ENCODE assay signal across 8 cellular contexts in the genomic region with DNA sequence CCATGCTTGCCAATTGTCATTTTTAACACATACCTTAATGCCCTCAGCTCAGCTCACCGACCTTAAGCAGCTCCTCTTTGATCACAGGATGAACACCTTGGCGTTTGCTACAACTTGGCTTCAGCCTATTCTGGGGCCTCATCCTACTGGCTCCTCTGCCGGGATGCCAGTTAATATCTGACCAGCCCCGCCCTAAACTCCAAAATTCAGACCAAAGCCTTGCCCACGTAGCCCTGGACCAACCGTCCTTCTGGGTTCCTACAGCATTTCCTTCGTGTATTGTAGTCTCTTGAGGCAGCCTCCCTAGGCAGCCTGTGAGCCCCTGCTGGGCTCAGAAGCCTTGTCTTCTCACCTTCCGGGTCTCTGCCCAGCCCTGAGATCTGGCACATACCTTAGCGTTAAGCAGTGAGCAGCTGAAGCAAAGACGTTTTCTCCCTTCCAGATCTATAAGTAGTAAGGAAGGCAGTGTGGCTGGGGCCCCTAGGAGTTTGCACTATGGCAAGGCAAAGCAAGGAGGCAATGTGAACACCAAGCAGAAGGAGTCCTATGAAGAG.
DNase-seq lines count a peak whose midpoint lies in the region; ATAC-seq and TF ChIP-seq lines count a peak whose summit lies in the region.

No MANE protein-coding gene starts in this region.

- H3K27me3 Mint-ChIP-seq in nephron progenitor cell (ENCODE audit: low read depth, poor library complexity), result peaks cover 30% of the 10 kb centered on the region

- POLR2A ChIA-PET in AG04449 (lab: Yijun Ruan, JAX), result no interaction called here

- peak overlapping the region; percentile 31 for H3K27ac Mint-ChIP-seq in nephron progenitor cell

- peaks cover 5% of the 10 kb centered on the region for H3K27me3 ChIP-seq in NT2/D1 (ENCODE audit: insufficient read depth, insufficient read length)

- ATAC-seq in HG02840 (IDR thresholded peaks at IDR 0.05; ENCODE audit: low FRiP score, unreplicated experiment), result no peak

- no peaks in the 10 kb centered on the region for H3K9me3 ChIP-seq in NT2/D1 (ENCODE audit: insufficient read depth, low read length)

- H3K4me1 ChIP-seq in NT2/D1 (ENCODE audit: insufficient read depth, insufficient read length), result peaks cover 8% of the 10 kb centered on the region

- TF ChIP-seq CTCF in AG04449 (IDR thresholded peaks at IDR 0.05; ENCODE audit: insufficient read depth, low read length, missing control alignments) (no peak), epithelial cell of esophagus (IDR thresholded peaks at IDR 0.05; ENCODE audit: insufficient read depth, low read depth, low read length, missing control alignments) (no peak), nephron progenitor cell (IDR thresholded peaks at IDR 0.05) (no peak)

- no peaks in the 10 kb centered on the region for H3K36me3 Mint-ChIP-seq in nephron progenitor cell (ENCODE audit: low read depth)

- DNase-seq in AG04449 (ENCODE audit: low read depth, low spot score), result no peak
- DNase-seq in NT2/D1 (ENCODE audit: low read depth, low spot score), result no peak
- DNase-seq in epithelial cell of esophagus (ENCODE audit: low read depth), result no peak
- DNase-seq in nephron progenitor cell, result no peak
- no peak for DNase-seq in nucleus accumbens (lab: John Stamatoyannopoulos, UW)
- no peak for DNase-seq in HUDEP-2 (lab: John Stamatoyannopoulos, UW; ENCODE audit: unreplicated experiment in 76 of 76)
- no peak for DNase-seq in NCI-H1694 (lab: John Stamatoyannopoulos, UW)

- H3K4me3 ChIP-seq in AG04449 (ENCODE audit: low read depth, low read length), result peak overlapping the region; percentile 75
- peak overlapping the region; percentile 67 for H3K4me3 ChIP-seq in NT2/D1 (ENCODE audit: insufficient read length, low read depth)
- peak overlapping the region; percentile 89 for H3K4me3 ChIP-seq in epithelial cell of esophagus (ENCODE audit: low read length)

- peaks cover 23% of the 10 kb centered on the region for H3K4me1 Mint-ChIP-seq in nephron progenitor cell

- CTCF ChIA-PET in AG04449 (lab: Yijun Ruan, JAX), result interaction anchor here (0.7 kb wide), 1 partner anchor 12 kb away, joined by 3 read pairs; no protein-coding TSS in a partner anchor

- no peaks in the 10 kb centered on the region for H3K9me3 Mint-ChIP-seq in nephron progenitor cell

- no peaks in the 10 kb centered on the region for H3K36me3 ChIP-seq in NT2/D1 (ENCODE audit: insufficient read depth, insufficient read length, low read length)

- peak overlapping the region; percentile 89 for H3K4me3 Mint-ChIP-seq in nephron progenitor cell

- peak overlapping the region; percentile 80 for H3K9ac ChIP-seq in NT2/D1 (ENCODE audit: insufficient read length, low read depth)
